8 cellular contexts compared by ENCODE assay signal in the genomic region with DNA sequence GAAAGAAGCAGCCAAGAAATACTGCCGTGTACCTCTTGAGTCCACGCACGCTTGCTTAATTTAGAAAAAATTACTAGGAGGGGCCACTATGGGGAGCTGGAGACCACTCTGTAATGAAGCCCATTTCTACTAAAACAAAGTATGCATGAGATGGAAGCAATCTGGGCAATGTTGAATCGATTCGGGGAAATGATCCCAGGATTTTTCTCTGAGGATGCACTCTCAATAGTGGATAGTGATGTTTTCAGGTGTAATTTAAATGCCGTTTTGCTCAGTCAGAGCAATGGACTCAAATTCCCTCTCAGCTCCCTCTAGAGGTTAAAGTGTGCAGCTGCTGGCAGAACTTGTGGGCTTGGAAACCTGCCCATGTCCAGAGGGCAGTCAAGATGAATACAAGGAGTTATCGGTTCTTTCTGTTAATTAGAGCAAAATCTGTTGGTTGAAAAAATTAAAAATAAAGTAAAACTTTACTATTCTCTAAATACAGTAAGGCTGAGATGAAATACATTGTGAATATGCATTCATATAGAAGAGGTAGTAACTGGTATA.
A peak's percentile ranks its signal among the peaks of the same experiment; 100 is the strongest.
DNase-seq lines count a peak whose midpoint lies in the region; ATAC-seq, FAIRE-seq and TF ChIP-seq lines count a peak whose summit lies in the region.

No MANE protein-coding gene starts in this region.

- no peak overlapping the region for H3K4me3 ChIP-seq in cardiac muscle cell

- ATAC-seq in HG03139 (IDR thresholded peaks at IDR 0.05; ENCODE audit: unreplicated experiment), result peak; percentile 94

- no peaks in the 10 kb centered on the region for H3K27me3 ChIP-seq in cardiac muscle cell

- H3K36me3 ChIP-seq in cardiac muscle cell, result no peaks in the 10 kb centered on the region

- DNase-seq in DMS79 (lab: John Stamatoyannopoulos, UW), result peak; percentile 19
- DNase-seq in GM19239 (ENCODE audit: insufficient read length, low spot score), result peak; percentile 41
- DNase-seq in NCI-H446 treated with DMSO at 0.1 percent for 48 hours (lab: John Stamatoyannopoulos, UW), result peak; percentile 74
- peak; percentile 38 for DNase-seq in activated naive CD4-positive, alpha-beta T cell treated with Interleukin-2 at 50 U/mL for 16 hours
- DNase-seq in cardiac muscle cell (ENCODE audit: low read depth in 1 of 2, low spot score in 1 of 2), result peak; percentile 61 to 86
- peak; percentile 37 for DNase-seq in putamen (ENCODE audit: low spot score)
- DNase-seq in stimulated activated naive CD4-positive, alpha-beta T cell treated with Interleukin-2 at 50 U/mL for 16 hours (lab: John Stamatoyannopoulos, UW), result no peak

- H3K4me1 ChIP-seq in cardiac muscle cell (ENCODE audit: low read depth), result peaks cover 33% of the 10 kb centered on the region

- FAIRE-seq in GM19239 (lab: Jason Lieb, UNC), result peak; percentile 73

- H3K27ac ChIP-seq in cardiac muscle cell, result no peak overlapping the region

- TF ChIP-seq CTCF in cardiac muscle cell (IDR thresholded peaks at IDR 0.05; ENCODE audit: low read depth, low read length), result peak; percentile 97

- H3K9me3 ChIP-seq in cardiac muscle cell (ENCODE audit: low read depth), result no peaks in the 10 kb centered on the region
